18 cellular contexts compared by ENCODE assay signal in genomic region chr4:47017494-47017893, GRCh38. TPM values are rescaled to one million over a fixed set of nuclear protein-coding genes. Genes with fewer than 3 reads are reported as not detected.
DNase-seq lines count a peak whose midpoint lies in the region; ATAC-seq and TF ChIP-seq lines count a peak whose summit lies in the region.
"Had no signal": no experiment of that assay in that cellular context is flagged by ENCODE, and none has a peak within 500 bp of the region (broad histone marks: within the 10 kb centered on the region; RNA-seq: fewer than 3 reads in every experiment).

No MANE protein-coding gene starts in this region.

- no CpG with 5 or more reads among the region's 1 CpG for WGBS in neuronal stem cell (ENCODE audit: extremely low coverage in 2 of 2, insufficient read length in 2 of 2, insufficient replicate concordance in 1 of 2), 2 donors

- in situ Hi-C loops in astrocyte of the spinal cord (cut with HindIII; ENCODE audit: low sequenced_read_pairs), result no loop called here

- H3K9ac ChIP-seq in neuronal stem cell (ENCODE audit: low read depth, low read length, poor library complexity), result no peak overlapping the region

- H4K91ac ChIP-seq in neuronal stem cell (ENCODE audit: low read depth, low read length, poor library complexity), result no peak overlapping the region

- no peak overlapping the region for H2BK12ac ChIP-seq in neuronal stem cell (ENCODE audit: low read length)

- no peak overlapping the region for H2BK15ac ChIP-seq in neuronal stem cell (ENCODE audit: low read length)

- H3K4ac ChIP-seq in neuronal stem cell (ENCODE audit: low read length), result no peak overlapping the region

- no peak overlapping the region for H2BK5ac ChIP-seq in neuronal stem cell (ENCODE audit: low read length)

- no peak overlapping the region for H2AFZ ChIP-seq in neuronal stem cell (ENCODE audit: low read length)

- H3K14ac ChIP-seq in neuronal stem cell (ENCODE audit: low read length), result no peak overlapping the region

- H3K79me1 ChIP-seq in neuronal stem cell (ENCODE audit: low read depth, low read length), result no peaks in the 10 kb centered on the region

- no peak overlapping the region for H2AK5ac ChIP-seq in neuronal stem cell (ENCODE audit: low read depth, low read length)

- H3K27me3 ChIP-seq in BE2C (no peaks in the 10 kb centered on the region), neuronal stem cell (ENCODE audit: control insufficient read depth in 3 of 3, insufficient read depth in 3 of 3, low read depth in 1 of 3, low read length in 3 of 3) (no peaks in the 10 kb centered on the region)

- no peak overlapping the region for H3K23ac ChIP-seq in neuronal stem cell (ENCODE audit: low read depth, low read length, poor library complexity)

- H3K27ac ChIP-seq in neuronal stem cell (replicated peaks; ENCODE audit: low read length), result no peak overlapping the region
- H3K27ac ChIP-seq: C4-2B had no signal

- H3K4me1 ChIP-seq in BE2C, result no peaks in the 10 kb centered on the region; the same call in 1 of the 2 replicates
- no peaks in the 10 kb centered on the region for H3K4me1 ChIP-seq in neuronal stem cell (ENCODE audit: control insufficient read depth in 2 of 2, insufficient read depth in 1 of 2, low read depth in 1 of 2, low read length in 2 of 2)

- H3K18ac ChIP-seq in neuronal stem cell (ENCODE audit: low read length), result no peak overlapping the region

- H3K36me3 ChIP-seq in BE2C, result no peaks in the 10 kb centered on the region
- H3K36me3 ChIP-seq in neuronal stem cell (replicated peaks in 1 of 2; ENCODE audit: control insufficient read depth in 2 of 2, insufficient read depth in 2 of 2, low read length in 2 of 2), result no peaks in the 10 kb centered on the region

- H3K4me2 ChIP-seq in neuronal stem cell (ENCODE audit: insufficient read depth, low read length, poor library complexity, severe bottlenecking), result no peak overlapping the region

- H3K4me3 ChIP-seq in astrocyte of the spinal cord (ENCODE audit: low read depth, low read length) (no peak overlapping the region), BE2C (ENCODE audit: low read depth, low read length) (no peak overlapping the region), neuronal stem cell (ENCODE audit: low read length in 2 of 2) (no peak overlapping the region)

- H2BK120ac ChIP-seq in neuronal stem cell (ENCODE audit: low read depth, low read length), result no peak overlapping the region

- DNase-seq in NCI-H226, result peak; percentile 32
- peak; percentile 6 for DNase-seq in astrocyte of the spinal cord (ENCODE audit: low read depth, low spot score)
- DNase-seq in putamen (ENCODE audit: low spot score), result peak; percentile 30
- no peak for DNase-seq in BE2C
- no peak for DNase-seq in iPS-NIHi11 (ENCODE audit: low spot score)
- DNase-seq in neuronal stem cell (ENCODE audit: low spot score), result no peak
- DNase-seq: COR-L47, DMS79, GF-D8, Karpas-422, NCI-H1048, NCI-H2107, NCI-H345, NCI-H526 treated with DMSO at 0.1 percent for 48 hours, SHP77 treated with DMSO at 0.1 percent for 48 hours, T-helper 17 cell had no signal

- no peak for TF ChIP-seq CTCF in astrocyte of the spinal cord (IDR thresholded peaks at IDR 0.05; ENCODE audit: low read depth, low read length)
- TF ChIP-seq CTCF in BE2C (IDR thresholded peaks at IDR 0.05; ENCODE audit: low read depth, low read length), result no peak

- ATAC-seq in HG02610 (IDR thresholded peaks at IDR 0.05; ENCODE audit: unreplicated experiment), result peak; percentile 51
- ATAC-seq: T-helper 17 cell had no signal

- no peaks in the 10 kb centered on the region for H3K9me3 ChIP-seq in BE2C
- H3K9me3 ChIP-seq in neuronal stem cell (replicated peaks in 1 of 2; ENCODE audit: control insufficient read depth in 2 of 2, insufficient read depth in 1 of 2, low read depth in 1 of 2, low read length in 2 of 2), result no peaks in the 10 kb centered on the region

- H4K8ac ChIP-seq in neuronal stem cell (ENCODE audit: low read depth, low read length), result no peak overlapping the region

RNA-seq across cellular contexts. Expression of gene GABRB1, which starts 13.9 kb away (rescaled TPM):
- polyA plus RNA-seq in BE2C (2012; ENCODE audit: insufficient read depth, insufficient read length, low read depth), result 7.2 TPM
- polyA plus RNA-seq in neuronal stem cell (2013, experiment 1 of 2), result 0.03 TPM
- 0.04 TPM for polyA plus RNA-seq in neuronal stem cell (2013, experiment 2 of 2)

RNA-seq across cellular contexts. Expression of gene GABRA4, which starts 24.1 kb away (rescaled TPM):
- 17.5 TPM for polyA plus RNA-seq in BE2C (2012; ENCODE audit: insufficient read depth, insufficient read length, low read depth)
- not detected for polyA plus RNA-seq in neuronal stem cell (2013, experiment 1 of 2)
- not detected for polyA plus RNA-seq in neuronal stem cell (2013, experiment 2 of 2)

Comparison
In these comparisons a context has a peak if more than half of its experiments do, and no peak if none do; other contexts are left out.
1. DNase-seq: peak in NCI-H226 (single experiment), astrocyte of the spinal cord (single experiment) and putamen (single experiment); none in BE2C (single experiment), iPS-NIHi11 (single experiment) and neuronal stem cell (single experiment).